In the genomic region with DNA sequence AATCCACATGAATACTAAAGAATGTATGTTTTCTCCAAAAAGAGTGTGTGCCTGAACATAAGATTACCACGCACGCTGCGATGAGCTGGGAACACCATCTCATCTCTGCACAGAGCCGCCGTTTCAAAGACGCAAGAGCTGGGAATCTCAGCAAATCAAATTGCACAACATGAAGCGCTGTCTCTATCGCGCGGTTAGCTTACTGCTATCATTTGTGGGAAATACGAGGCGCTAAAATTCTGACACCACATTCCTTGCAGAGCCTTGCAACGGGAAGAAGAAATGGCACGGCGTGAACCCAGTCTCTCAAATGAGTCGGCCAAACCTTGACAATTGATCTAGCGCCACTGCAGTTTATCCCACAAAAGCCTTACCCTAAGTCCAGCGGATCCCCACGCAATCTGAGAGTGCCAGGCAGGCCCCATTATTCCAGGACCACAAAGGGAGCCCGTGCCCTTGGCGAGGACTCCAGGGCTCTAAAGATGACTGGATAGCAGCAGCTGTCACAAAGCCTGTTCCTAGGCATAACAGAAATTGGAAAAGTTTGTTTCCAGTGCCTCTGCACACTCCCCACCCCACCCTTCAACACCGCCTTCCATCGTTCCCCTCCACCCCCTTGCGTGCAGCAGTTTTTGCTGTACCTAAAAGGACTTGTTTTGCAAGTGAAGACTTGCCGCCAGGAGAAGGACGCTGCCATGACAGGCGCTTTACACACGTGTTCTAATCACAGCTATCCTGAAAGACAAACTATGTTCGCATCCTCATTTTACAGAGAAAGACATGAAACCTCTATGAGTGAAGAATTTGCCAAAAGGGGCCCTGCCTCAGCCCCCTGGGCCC, we compare ENCODE assay signal across 32 cellular contexts.
DNase-seq lines count a peak whose midpoint lies in the region; ATAC-seq lines count a peak whose summit lies in the region.
"Had no signal": no experiment of that assay in that cellular context is flagged by ENCODE, and none has a peak within 500 bp of the region (broad histone marks: within the 10 kb centered on the region; RNA-seq: fewer than 3 reads in every experiment).

No MANE protein-coding gene starts in this region.

- no peaks in the 10 kb centered on the region for H3K36me3 ChIP-seq in H7 (replicated peaks; ENCODE audit: control insufficient read depth, insufficient read depth, low read length)
- H3K36me3 ChIP-seq: BLaER1 treated with 17β-estradiol and CSF1 and Interleukin-3, amounts not matched to agents 10 nM and 100 nM; esophagus squamous epithelium; gastrocnemius medialis; ovary; right atrium auricular region had no signal

- no peak overlapping the region for H3K4me3 Mint-ChIP-seq in T-helper 17 cell
- H3K4me3 Mint-ChIP-seq: activated CD4-positive, alpha-beta T cell treated with anti-CD3 and anti-CD28 coated beads, Interleukin-2, amount 10 ng/mL, durations not matched to agents 7 days and 5 days; activated naive CD4-positive, alpha-beta T cell treated with anti-CD3 and anti-CD28 coated beads, Interleukin-2, amount 10 ng/mL, durations not matched to agents 7 days and 5 days; mesothelial cell of epicardium; naive thymus-derived CD8-positive, alpha-beta T cell; stimulated activated memory B cell treated with anti-CD40 and anti-IgM and Interleukin-4, amounts not matched to agents 10 μg/mL and 1 μg/mL and 100 μg/mL, for 72 hours; WTC11 had no signal

- H3K27ac Mint-ChIP-seq in T-helper 17 cell: peak overlapping the region; percentile 65
- H3K27ac Mint-ChIP-seq: activated CD4-positive, alpha-beta T cell treated with anti-CD3 and anti-CD28 coated beads, Interleukin-2, amount 10 ng/mL, durations not matched to agents 7 days and 5 days; activated naive CD4-positive, alpha-beta T cell treated with anti-CD3 and anti-CD28 coated beads, Interleukin-2, amount 10 ng/mL, durations not matched to agents 7 days and 5 days; mesothelial cell of epicardium; naive thymus-derived CD8-positive, alpha-beta T cell; stimulated activated memory B cell treated with anti-CD40 and anti-IgM and Interleukin-4, amounts not matched to agents 10 μg/mL and 1 μg/mL and 100 μg/mL, for 72 hours; WTC11 had no signal

- no peaks in the 10 kb centered on the region for H3K36me3 Mint-ChIP-seq in T-helper 17 cell (ENCODE audit: low read depth)
- H3K36me3 Mint-ChIP-seq: activated naive CD4-positive, alpha-beta T cell treated with anti-CD3 and anti-CD28 coated beads, Interleukin-2, amount 10 ng/mL, durations not matched to agents 7 days and 5 days; WTC11 had no signal

- H3K4me3 ChIP-seq in H7 (ENCODE audit: insufficient read depth, low read depth, low read length): no peak overlapping the region
- H3K4me3 ChIP-seq: BLaER1 treated with 17β-estradiol and CSF1 and Interleukin-3, amounts not matched to agents 10 nM and 100 nM; esophagus squamous epithelium; gastrocnemius medialis; ovary; right atrium auricular region had no signal

- H3K27me3 ChIP-seq in H7 (ENCODE audit: control insufficient read depth, insufficient read depth, low read length): no peaks in the 10 kb centered on the region
- H3K27me3 ChIP-seq: ovary, right atrium auricular region had no signal

- H3K9me3 ChIP-seq in T-helper 17 cell (ENCODE audit: control insufficient read depth, low read length, poor library complexity, severe bottlenecking): no peaks in the 10 kb centered on the region
- H3K9me3 ChIP-seq: esophagus squamous epithelium, gastrocnemius medialis, ovary had no signal

- H3K27me3 Mint-ChIP-seq in T-helper 17 cell: peaks cover under 1% of the 10 kb centered on the region
- H3K27me3 Mint-ChIP-seq: activated CD4-positive, alpha-beta T cell treated with anti-CD3 and anti-CD28 coated beads, Interleukin-2, amount 10 ng/mL, durations not matched to agents 7 days and 5 days; activated naive CD4-positive, alpha-beta T cell treated with anti-CD3 and anti-CD28 coated beads, Interleukin-2, amount 10 ng/mL, durations not matched to agents 7 days and 5 days had no signal

- intact Hi-C loops in head of caudate nucleus (cut with DNase I): no loop called here

- H3K4me1 Mint-ChIP-seq in T-helper 17 cell: peaks cover 2% of the 10 kb centered on the region
- H3K4me1 Mint-ChIP-seq: stimulated activated memory B cell treated with anti-CD40 and anti-IgM and Interleukin-4, amounts not matched to agents 10 μg/mL and 1 μg/mL and 100 μg/mL, for 72 hours had no signal

- peak; percentile 9 for DNase-seq in H7
- no peak for DNase-seq in T-helper 17 cell
- peak in 37 of 42 donors; percentile 34 to 86 (median 57) for DNase-seq in head of caudate nucleus
- DNase-seq in putamen (ENCODE audit: low spot score): peak; percentile 58
- DNase-seq in cerebellar cortex (ENCODE audit: low spot score): no peak
- DNase-seq in ureter (ENCODE audit: low spot score): no peak
- DNase-seq: activated CD4-positive, alpha-beta T cell treated with anti-CD3 and anti-CD28 coated beads, Interleukin-2, amount 10 ng/mL, durations not matched to agents 7 days and 5 days; activated naive CD4-positive, alpha-beta T cell treated with anti-CD3 and anti-CD28 coated beads, Interleukin-2, amount 10 ng/mL, durations not matched to agents 7 days and 5 days; activated T-cell treated with anti-CD3 and anti-CD28 coated beads, Interleukin-2, amount 50 U/mL, for 48 hours; COR-L47; esophagus squamous epithelium; gastrocnemius medialis; Karpas-422; left ventricle myocardium superior; naive thymus-derived CD8-positive, alpha-beta T cell; NCI-H1436; NCI-H2171 treated with DMSO at 0.1 percent for 48 hours; NCI-H510A treated with DMSO at 0.1 percent for 48 hours; NK-92 treated with Interleukin-12 subunit alpha and Interleukin-12 subunit beta, amount 100 ng/mL, for 24 hours; ovary; PC-3; stimulated activated CD4-positive, alpha-beta T cell treated with anti-CD3 and anti-CD28 coated beads, Interleukin-4, amount 100 ng/mL, for 24 hours; substantia nigra; SW 1271 had no signal

- ATAC-seq in T-helper 17 cell (no peak), HG03565 (IDR thresholded peaks at IDR 0.05; ENCODE audit: unreplicated experiment) (no peak), GM21825 (IDR thresholded peaks at IDR 0.05; ENCODE audit: unreplicated experiment) (no peak)
- ATAC-seq: gastrocnemius medialis; left ventricle myocardium superior; naive thymus-derived CD8-positive, alpha-beta T cell; PC-3; Right ventricle myocardium inferior; stimulated activated memory B cell treated with anti-CD40 and anti-IgM and Interleukin-4, amounts not matched to agents 10 μg/mL and 1 μg/mL and 100 μg/mL, for 72 hours; WTC11 had no signal

Comparison
In these comparisons a context has a peak if more than half of its experiments do, and no peak if none do; other contexts are left out.
1. DNase-seq: peak in H7 (single experiment), head of caudate nucleus (37 of 42) and putamen (single experiment); none in T-helper 17 cell (0 of 3), cerebellar cortex (single experiment) and ureter (single experiment).